ENCODE assay signal across 34 cellular contexts in the genomic region with DNA sequence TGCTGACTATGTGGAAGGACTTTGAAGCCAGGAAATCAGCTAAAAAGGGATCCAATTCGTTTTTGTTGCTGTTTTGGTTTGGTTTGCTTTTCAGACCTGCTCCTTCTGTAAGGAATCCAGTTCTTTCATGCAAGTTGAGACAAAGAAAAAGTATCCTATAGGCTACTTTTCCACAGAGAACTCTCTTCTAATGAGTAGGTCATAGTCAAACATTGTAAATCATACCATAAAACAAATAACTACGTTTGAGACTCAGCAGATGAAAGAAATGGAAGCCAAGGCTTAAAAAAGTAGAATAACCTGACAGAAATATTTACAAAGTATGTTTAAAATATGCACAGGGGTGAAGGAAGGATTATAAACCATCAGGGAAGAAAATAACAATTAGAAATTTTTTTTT. TPM values are rescaled to one million over a fixed set of nuclear protein-coding genes. Genes with fewer than 3 reads are reported as not detected.
"Had no signal": no experiment of that assay in that cellular context is flagged by ENCODE, and none has a peak within 500 bp of the region (broad histone marks: within the 10 kb centered on the region; RNA-seq: fewer than 3 reads in every experiment).

No MANE protein-coding gene starts in this region.

- H3K27ac Mint-ChIP-seq: activated CD4-positive, alpha-beta T cell treated with anti-CD3 and anti-CD28 coated beads, Interleukin-2, amount 10 ng/mL, durations not matched to agents 24 days and 14 days; activated CD8-positive, alpha-beta T cell treated with anti-CD3 and anti-CD28 coated beads for 36 hours; activated naive CD4-positive, alpha-beta T cell treated with anti-CD3 and anti-CD28 coated beads, Interleukin-2, amount 50 U/mL, for 24 hours; activated naive CD8-positive, alpha-beta T cell treated with anti-CD3 and anti-CD28 coated beads, Interleukin-2, amount 50 U/mL, for 24 hours; activated T-cell treated with anti-CD3 and anti-CD28 coated beads, Interleukin-2, amount 50 U/mL, for 72 hours; activated T-helper 2 cell treated with anti-CD3 and anti-CD28 coated beads, Interferon-gamma antibody, Interleukin-2, Interleukin-4, amounts not matched to agents 10 μg/mL and 5 μg/mL and 100 μg/mL, durations not matched to agents 14 hours and 24 hours and 36 hours; T-helper 1 cell treated with Interleukin-12 subunit alpha and Interleukin-12 subunit beta and Interleukin-4 antibody, amounts not matched to agents 30 μg/mL and 1 μg/mL, for 36 hours; T-helper 2 cell treated with Interferon-gamma antibody and Interleukin-4, amounts not matched to agents 5 μg/mL and 100 μg/mL, for 36 hours had no signal

- DNase-seq: activated CD4-positive, alpha-beta T cell treated with anti-CD3 and anti-CD28 coated beads, Interleukin-2, amount 10 ng/mL, durations not matched to agents 24 days and 14 days; activated CD4-positive, alpha-beta T cell treated with anti-CD3 and anti-CD28 coated beads, Interleukin-2, amount 50 U/mL, for 4 hours; activated CD8-positive, alpha-beta T cell treated with anti-CD3 and anti-CD28 coated beads for 36 hours; activated gamma-delta T cell; activated naive CD4-positive, alpha-beta T cell treated with Interleukin-2 at 50 U/mL for 16 hours; activated naive CD8-positive, alpha-beta T cell treated with anti-CD3 and anti-CD28 coated beads, Interleukin-2, amount 50 U/mL, for 24 hours; activated T-cell treated with anti-CD3 and anti-CD28 coated beads, Interleukin-2, amount 50 U/mL, for 1 hour; activated T-cell treated with anti-CD3 and anti-CD28 coated beads, Interleukin-2, amount 50 U/mL, for 72 hours; anterior cingulate cortex; caudate nucleus; KG1; NCI-H1092 treated with DMSO at 0.1 percent for 48 hours; NCI-H1417; NCI-H146; NCI-H187; NCI-H2029 treated with DMSO at 0.1 percent for 48 hours; NCI-H2107; NCI-H2171; NCI-H510A; NCI-H526; NCI-H748 treated with DMSO at 0.1 percent for 48 hours; RPMI8226; SHP77 treated with DMSO at 0.1 percent for 48 hours; SK-N-SH had no signal

- H3K4me3 ChIP-seq: SJSA1 had no signal

- H3K4me1 Mint-ChIP-seq: activated CD4-positive, alpha-beta T cell treated with anti-CD3 and anti-CD28 coated beads, Interleukin-2, amount 10 ng/mL, durations not matched to agents 24 days and 14 days; activated naive CD4-positive, alpha-beta T cell treated with anti-CD3 and anti-CD28 coated beads, Interleukin-2, amount 50 U/mL, for 24 hours; activated naive CD8-positive, alpha-beta T cell treated with anti-CD3 and anti-CD28 coated beads, Interleukin-2, amount 50 U/mL, for 24 hours; brain had no signal

- ATAC-seq: activated CD8-positive, alpha-beta T cell treated with anti-CD3 and anti-CD28 coated beads for 36 hours; activated naive CD8-positive, alpha-beta T cell treated with anti-CD3 and anti-CD28 coated beads, Interleukin-2, amount 50 U/mL, for 24 hours; activated T-cell treated with anti-CD3 and anti-CD28 coated beads, Interleukin-2, amount 50 U/mL, for 72 hours; Panc1 had no signal

- H3K9me3 Mint-ChIP-seq: activated CD8-positive, alpha-beta T cell treated with anti-CD3 and anti-CD28 coated beads for 36 hours had no signal

- H3K4me3 Mint-ChIP-seq: activated CD4-positive, alpha-beta T cell treated with anti-CD3 and anti-CD28 coated beads, Interleukin-2, amount 10 ng/mL, durations not matched to agents 24 days and 14 days; activated CD8-positive, alpha-beta T cell treated with anti-CD3 and anti-CD28 coated beads for 36 hours; activated naive CD4-positive, alpha-beta T cell treated with anti-CD3 and anti-CD28 coated beads, Interleukin-2, amount 50 U/mL, for 24 hours; activated naive CD8-positive, alpha-beta T cell treated with anti-CD3 and anti-CD28 coated beads, Interleukin-2, amount 50 U/mL, for 24 hours; activated T-cell treated with anti-CD3 and anti-CD28 coated beads, Interleukin-2, amount 50 U/mL, for 72 hours; brain; T-helper 1 cell treated with Interleukin-12 subunit alpha and Interleukin-12 subunit beta and Interleukin-4 antibody, amounts not matched to agents 30 μg/mL and 1 μg/mL, for 36 hours; T-helper 2 cell treated with Interferon-gamma antibody and Interleukin-4, amounts not matched to agents 5 μg/mL and 100 μg/mL, for 36 hours had no signal

- H3K9me2 ChIP-seq: SK-N-SH had no signal

- H3K27me3 ChIP-seq: SJSA1 had no signal

- H3K9me3 ChIP-seq: SJSA1, SK-N-SH had no signal

- H3K4me1 ChIP-seq: SJSA1 had no signal

- H3K4me2 ChIP-seq: SK-N-SH had no signal

- H3K9ac ChIP-seq: SK-N-SH had no signal

- H3K27ac ChIP-seq: SJSA1 had no signal

- H3K36me3 ChIP-seq: SJSA1 had no signal

- H3K27me3 Mint-ChIP-seq: brain had no signal

RNA-seq across cellular contexts. Expression of a gene that starts 37.8 kb away (rescaled TPM):
- total RNA-seq: activated CD4-positive, alpha-beta T cell treated with anti-CD3 and anti-CD28 coated beads, Interleukin-2, amount 10 ng/mL, durations not matched to agents 24 days and 14 days; activated CD8-positive, alpha-beta memory T cell treated with anti-CD3 and anti-CD28 coated beads for 36 hours; activated CD8-positive, alpha-beta T cell treated with anti-CD3 and anti-CD28 coated beads for 36 hours; activated T-cell treated with anti-CD3 and anti-CD28 coated beads, Interleukin-2, amount 50 U/mL, for 72 hours; activated T-helper 2 cell treated with anti-CD3 and anti-CD28 coated beads, Interferon-gamma antibody, Interleukin-2, Interleukin-4, amounts not matched to agents 10 μg/mL and 5 μg/mL and 100 μg/mL, durations not matched to agents 14 hours and 24 hours and 36 hours; bronchial epithelial cell; OCI-LY7 had no signal
